In the genomic region with DNA sequence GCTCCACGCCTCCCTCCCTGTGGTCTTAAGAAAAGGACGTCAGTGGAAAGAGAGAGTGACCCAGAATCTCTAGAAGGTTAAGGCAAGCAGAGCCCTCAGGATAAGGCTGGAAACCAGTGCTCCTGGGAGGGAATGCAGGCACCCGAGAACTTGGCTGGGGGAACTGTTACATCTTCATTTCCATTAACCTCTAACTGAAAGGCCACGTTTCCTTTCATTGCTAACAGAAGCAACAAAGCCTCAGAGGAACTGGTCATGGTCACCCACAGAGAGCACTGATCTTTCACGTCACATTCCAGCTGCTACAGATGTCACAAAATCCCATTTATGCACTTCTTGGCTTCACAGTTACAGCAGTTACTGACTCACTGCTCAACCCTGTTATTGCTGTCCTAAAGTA, we compare ENCODE assay signal across 15 cellular contexts. TPM values are rescaled to one million over a fixed set of nuclear protein-coding genes. Genes with fewer than 3 reads are reported as not detected.
DNase-seq lines count a peak whose midpoint lies in the region; ATAC-seq, FAIRE-seq and TF ChIP-seq lines count a peak whose summit lies in the region.
"Had no signal": no experiment of that assay in that cellular context is flagged by ENCODE, and none has a peak within 500 bp of the region (broad histone marks: within the 10 kb centered on the region; RNA-seq: fewer than 3 reads in every experiment).

No MANE protein-coding gene starts in this region.

- H3K4me3 Mint-ChIP-seq in CD14-positive monocyte (no peak overlapping the region), osteocyte (ENCODE audit: unreplicated experiment) (no peak overlapping the region)
- no peak overlapping the region for H3K4me3 Mint-ChIP-seq in CD8-positive, alpha-beta memory T cell
- H3K4me3 Mint-ChIP-seq: natural killer cell, T-cell had no signal

- H4K91ac ChIP-seq in H1 (replicated peaks; ENCODE audit: insufficient read length, low read length) = no peak overlapping the region

- H3K79me2 ChIP-seq in H1 (ENCODE audit: control insufficient read depth in 1 of 2, insufficient read depth in 2 of 2, low read length in 2 of 2) = no peaks in the 10 kb centered on the region

- 0 out of 2 replicates have a peak overlapping the region, but pooled peaks have one; percentile 60 for H2BK12ac ChIP-seq in H1 (ENCODE audit: low read depth, low read length)

- H4K5ac ChIP-seq in H1 (ENCODE audit: insufficient read length, low read depth, low read length) = no peak overlapping the region

- no peak overlapping the region for H3K4me3 ChIP-seq in H1 (ENCODE audit: extremely low read depth in 1 of 4, insufficient read depth in 2 of 4, low read depth in 3 of 4, low read length in 4 of 4)
- H3K4me3 ChIP-seq in CD8-positive, alpha-beta memory T cell (ENCODE audit: low read length) = no peak overlapping the region

- peaks cover 42% of the 10 kb centered on the region for H3K4me1 Mint-ChIP-seq in CD14-positive monocyte
- peaks cover 17% of the 10 kb centered on the region for H3K4me1 Mint-ChIP-seq in osteocyte (ENCODE audit: unreplicated experiment)
- H3K4me1 Mint-ChIP-seq in CD8-positive, alpha-beta memory T cell = peaks cover 15 to 18% (median 17%) of the 10 kb centered on the region in 3 donors

- H2BK20ac ChIP-seq in H1 (ENCODE audit: low read length) = no peak overlapping the region

- TF ChIP-seq EP300 in H1 (IDR thresholded peaks at IDR 0.05; ENCODE audit: borderline replicate concordance in 1 of 2, low read depth in 2 of 2, low read length in 2 of 2) = no peak

- no peak for TF ChIP-seq RAD21 in H1 (IDR thresholded peaks at IDR 0.05 in 1 of 2, conservative IDR thresholded peaks at IDR 0.05 in 1 of 2; ENCODE audit: low read depth in 2 of 2, low read length in 2 of 2)

- H2BK15ac ChIP-seq in H1 (ENCODE audit: low read length) = peak overlapping the region; percentile 23; the same call in 1 of the 2 replicates

- no peak overlapping the region for H3K23ac ChIP-seq in H1 (ENCODE audit: insufficient read length)

- no peak overlapping the region for H3K27ac ChIP-seq in H1 (ENCODE audit: low read depth, low read length)
- no peak overlapping the region for H3K27ac ChIP-seq in foreskin keratinocyte
- H3K27ac ChIP-seq in CD8-positive, alpha-beta memory T cell (ENCODE audit: low read depth, low read length) = no peak overlapping the region

- no peak overlapping the region for H3K14ac ChIP-seq in H1 (ENCODE audit: insufficient read length)

- H3K18ac ChIP-seq in H1 (ENCODE audit: extremely low read depth, low read length) = no peak overlapping the region

- no peaks in the 10 kb centered on the region for H3K36me3 ChIP-seq in H1 (ENCODE audit: control insufficient read depth in 2 of 4, insufficient read depth in 4 of 4, low read length in 3 of 4)
- no peaks in the 10 kb centered on the region for H3K36me3 ChIP-seq in CD8-positive, alpha-beta memory T cell (ENCODE audit: insufficient read depth, low read length)

- H3K23me2 ChIP-seq in H1 (ENCODE audit: low read depth, low read length) = no peaks in the 10 kb centered on the region

- H3K9me3 ChIP-seq in H1 (ENCODE audit: insufficient read depth in 2 of 2, low read depth in 1 of 2, low read length in 1 of 2) = no peaks in the 10 kb centered on the region
- H3K9me3 ChIP-seq in CD8-positive, alpha-beta memory T cell (ENCODE audit: low read length) = no peaks in the 10 kb centered on the region

- TF ChIP-seq CTCF in CD14-positive monocyte (IDR thresholded peaks at IDR 0.05) = no peak
- no peak for TF ChIP-seq CTCF in H1 (IDR thresholded peaks at IDR 0.05; ENCODE audit: control extremely low read depth in 1 of 3, insufficient read depth in 1 of 3, low read depth in 1 of 3, low read length in 3 of 3)
- TF ChIP-seq CTCF in osteocyte (IDR thresholded peaks at IDR 0.05) = no peak
- no peak for TF ChIP-seq CTCF in foreskin keratinocyte (conservative IDR thresholded peaks at IDR 0.05)

- no peak overlapping the region for H2AK5ac ChIP-seq in H1 (ENCODE audit: low read depth, low read length)

- no peak for DNase-seq in CD14-positive monocyte (ENCODE audit: low spot score)
- DNase-seq in MV-4-11 (lab: John Stamatoyannopoulos, UW) = peak; percentile 84
- DNase-seq in H1 (ENCODE audit: low read depth in 1 of 2, low spot score in 2 of 2) = no peak
- no peak for DNase-seq in osteocyte (ENCODE audit: extremely low spot score, unreplicated experiment)
- DNase-seq in foreskin keratinocyte = no peak
- no peak for DNase-seq in activated CD4-positive, alpha-beta T cell treated with anti-CD3 and anti-CD28 coated beads, Interleukin-2, amount 50 U/mL, for 1 hour
- no peak for DNase-seq in CD8-positive, alpha-beta memory T cell
- DNase-seq: activated CD4-positive, alpha-beta T cell treated with anti-CD3 and anti-CD28 coated beads for 48 hours; cortex of kidney; GF-D8; natural killer cell; PC-3; T-cell had no signal

- no peak overlapping the region for H3K4me2 ChIP-seq in H1 (ENCODE audit: insufficient read depth in 1 of 2, low read depth in 2 of 2, low read length in 2 of 2)

- intact Hi-C loops in CD14-positive monocyte (cut with micrococcal nuclease) = no loop called here

- CTCF ChIA-PET in H1 (lab: Charles Lee; ENCODE audit: partially characterized antibody) = interaction anchor here (0.6 to 4.2 kb wide), 16 partner anchors 8 to 306 kb away, joined by 3 to 29 read pairs (median 4); a partner anchor contains a TSS
- CTCF ChIA-PET in CD8-positive, alpha-beta memory T cell (lab: Charles Lee) = interaction anchor here (3.3 kb wide), 1 partner anchor 240 kb away, joined by 11 read pairs; no protein-coding TSS in a partner anchor

- H3K4ac ChIP-seq in H1 (replicated peaks; ENCODE audit: insufficient read length, low read depth, low read length) = no peak overlapping the region

- H3K27me3 Mint-ChIP-seq in CD14-positive monocyte (ENCODE audit: low read depth in 3 of 3) = peaks cover 0 to 4% (median 2%) of the 10 kb centered on the region in 3 donors
- no peaks in the 10 kb centered on the region for H3K27me3 Mint-ChIP-seq in osteocyte (ENCODE audit: unreplicated experiment)
- H3K27me3 Mint-ChIP-seq in CD8-positive, alpha-beta memory T cell = peaks cover 0 to 1% of the 10 kb centered on the region in 2 donors
- H3K27me3 Mint-ChIP-seq: T-cell had no signal

- no peak for TF ChIP-seq POLR2A in H1 (IDR thresholded peaks at IDR 0.05; ENCODE audit: control extremely low read depth in 1 of 2, low read depth in 2 of 2, low read length in 2 of 2)

- H3K27me3 ChIP-seq in H1 (replicated peaks in 1 of 4; ENCODE audit: control insufficient read depth in 3 of 4, extremely low read depth in 1 of 4, insufficient read depth in 3 of 4, low read length in 3 of 4) (no peaks in the 10 kb centered on the region), foreskin keratinocyte (no peaks in the 10 kb centered on the region)
- H3K27me3 ChIP-seq in CD8-positive, alpha-beta memory T cell (ENCODE audit: insufficient read depth, low read length, poor library complexity, severe bottlenecking) = no peaks in the 10 kb centered on the region

- no peak for ATAC-seq in foreskin keratinocyte
- ATAC-seq in GM19035 (IDR thresholded peaks at IDR 0.05; ENCODE audit: unreplicated experiment) = no peak
- ATAC-seq: natural killer cell, PC-3, T-cell had no signal

- H3K36me3 Mint-ChIP-seq in CD14-positive monocyte (peaks cover 0 to 14% of the 10 kb centered on the region in 2 donors), osteocyte (ENCODE audit: unreplicated experiment) (no peaks in the 10 kb centered on the region)
- peaks cover 0 to 6% (median 0%) of the 10 kb centered on the region in 3 donors for H3K36me3 Mint-ChIP-seq in CD8-positive, alpha-beta memory T cell
- H3K36me3 Mint-ChIP-seq: natural killer cell, T-cell had no signal

- H2BK120ac ChIP-seq in H1 (replicated peaks; ENCODE audit: low read depth, low read length) = no peak overlapping the region

- H3K9me3 Mint-ChIP-seq in CD14-positive monocyte = peaks cover 8 to 21% (median 16%) of the 10 kb centered on the region in 7 donors
- no peaks in the 10 kb centered on the region for H3K9me3 Mint-ChIP-seq in osteocyte (ENCODE audit: unreplicated experiment)
- peaks cover 0 to 2% (median 0%) of the 10 kb centered on the region in 5 donors for H3K9me3 Mint-ChIP-seq in CD8-positive, alpha-beta memory T cell
- H3K9me3 Mint-ChIP-seq: natural killer cell, T-cell had no signal

- 49% methylated on average over 5 of the region's 5 CpGs; no CpG with 5 or more reads in 1 of the 2 experiments for WGBS in H1 (ENCODE audit: extremely low coverage in 1 of 2, insufficient coverage in 1 of 2, insufficient read length in 1 of 2, insufficient replicate concordance in 2 of 2, low coverage in 1 of 2, low lambda C conversion rate in 2 of 2, missing lambda C conversion rate in 1 of 2), 2 experiments

- H3K4me1 ChIP-seq in H1 (replicated peaks in 1 of 4; ENCODE audit: control insufficient read depth in 3 of 4, insufficient read depth in 4 of 4, low read length in 3 of 4) (peaks cover 5 to 12% (median 7%) of the 10 kb centered on the region in 4 experiments), foreskin keratinocyte (no peaks in the 10 kb centered on the region)
- no peaks in the 10 kb centered on the region for H3K4me1 ChIP-seq in CD8-positive, alpha-beta memory T cell (ENCODE audit: insufficient read depth, low read length)

- peak overlapping the region in 5 of 7 donors; percentile 16 to 71 (median 23) for H3K27ac Mint-ChIP-seq in CD14-positive monocyte
- H3K27ac Mint-ChIP-seq in osteocyte (ENCODE audit: unreplicated experiment) = peak overlapping the region; percentile 3
- no peak overlapping the region for H3K27ac Mint-ChIP-seq in CD8-positive, alpha-beta memory T cell
- H3K27ac Mint-ChIP-seq: natural killer cell, T-cell had no signal

- no peaks in the 10 kb centered on the region for H4K20me1 ChIP-seq in H1 (replicated peaks in 1 of 2; ENCODE audit: control insufficient read depth in 1 of 2, insufficient read depth in 2 of 2, low read length in 2 of 2)

- no peak overlapping the region for H2AFZ ChIP-seq in H1 (ENCODE audit: low read length)

- POLR2A ChIA-PET in H1 (lab: Charles Lee; ENCODE audit: partially characterized antibody) = interaction anchor here (0.9 to 3.2 kb wide), 3 partner anchors 11 to 17 kb away, joined by 4 to 12 read pairs (median 5); no protein-coding TSS in a partner anchor
- POLR2A ChIA-PET in CD8-positive, alpha-beta memory T cell (lab: Charles Lee) = no interaction called here

- H3K56ac ChIP-seq in H1 (replicated peaks; ENCODE audit: insufficient read length, low read depth, low read length) = no peak overlapping the region

- 0 out of 2 replicates have a peak overlapping the region, but pooled peaks have one; percentile 24 for H2BK5ac ChIP-seq in H1 (ENCODE audit: low read depth, low read length)

- no peak overlapping the region for H3K9ac ChIP-seq in H1 (replicated peaks in 1 of 4; ENCODE audit: extremely low read depth in 1 of 4, low read depth in 3 of 4, low read length in 3 of 4)

- H3K79me1 ChIP-seq in H1 (ENCODE audit: low read depth, low read length) = no peaks in the 10 kb centered on the region

- peak; percentile 88 for FAIRE-seq in H1 (lab: Jason Lieb, UNC)
- FAIRE-seq: urothelium cell line had no signal

- no peak overlapping the region for H4K8ac ChIP-seq in H1 (ENCODE audit: extremely low read depth, insufficient read depth, low read length)

RNA-seq across cellular contexts. Expression of a gene that starts 26.1 kb away (rescaled TPM):
- 1 to 10 TPM; 3.3 to 7.3 TPM for polyA plus RNA-seq in CD14-positive monocyte
- total RNA-seq in H1 (2021; fragmentation: NEBNext Ultra II Directional; extraction: Animal tissue kit (Norgen Biotek cat#: 25700)) = 25.9 and 27.4 TPM in 2 replicates
- polyA plus RNA-seq in H1 (2011; rRNA removed) = 21.0 and 28.3 TPM in 2 replicates
- polyA plus RNA-seq in H1 (2011; cell fraction: cytosol; rRNA removed) = 18.3 TPM
- 62.7 TPM for polyA plus RNA-seq in H1 (2011; cell fraction: nucleus; rRNA removed)
- polyA plus RNA-seq in H1 (2012, experiment 1 of 2) = 16.3 to 28.1 TPM (median 25.3 TPM) in 4 replicates
- polyA plus RNA-seq in H1 (2012, experiment 2 of 2) = 16.4 TPM
- polyA plus RNA-seq in H1 (2013, experiment 1 of 2) = 16.0 TPM
- polyA plus RNA-seq in H1 (2013, experiment 2 of 2) = 15.2 TPM
- polyA minus RNA-seq in H1 (2011; rRNA and poly(A)+ RNA removed) = 21.8 and 26.9 TPM in 2 replicates
- 32.5 TPM for polyA minus RNA-seq in H1 (2011; cell fraction: cytosol; rRNA and poly(A)+ RNA removed)
- 36.8 TPM for polyA minus RNA-seq in H1 (2011; cell fraction: nucleus; rRNA and poly(A)+ RNA removed)
- total RNA-seq in osteocyte = 36.0 and 37.0 TPM in 2 replicates
- total RNA-seq in foreskin keratinocyte = 5.4 and 7.9 TPM in 2 replicates
- polyA plus RNA-seq in foreskin keratinocyte = 4.0 and 5.8 TPM in 2 replicates
- 100 to 1,000 TPM; 126 TPM for total RNA-seq in CD8-positive, alpha-beta memory T cell
- polyA plus RNA-seq in CD8-positive, alpha-beta memory T cell = 45.6 TPM

Comparison
In these comparisons a context has a peak if more than half of its experiments do, and no peak if none do; other contexts are left out.
1. H3K27ac Mint-ChIP-seq: peak in CD14-positive monocyte (5 of 7) and osteocyte (single experiment); none in CD8-positive, alpha-beta memory T cell (0 of 8).